In the genomic region with DNA sequence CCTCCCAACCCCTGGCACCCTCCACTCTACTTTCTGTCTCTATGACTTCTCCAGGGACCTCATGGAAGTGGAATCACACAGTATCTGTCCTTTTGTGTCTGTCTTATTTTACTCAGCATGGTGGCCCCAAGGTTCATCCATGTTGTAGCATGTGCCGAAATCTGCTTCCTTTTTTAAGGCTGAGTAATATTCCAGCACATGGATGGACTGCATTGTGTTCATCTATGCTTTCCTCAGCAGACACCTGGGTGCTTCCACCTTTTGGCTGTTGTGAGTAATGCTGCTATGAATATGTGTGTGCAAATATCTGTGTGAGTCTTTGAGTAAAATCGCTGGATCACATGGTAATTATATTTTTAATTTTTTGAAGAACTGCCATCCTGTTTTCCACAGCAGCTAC, we compare ENCODE assay signal across 9 cellular contexts. TPM values are rescaled to one million over a fixed set of nuclear protein-coding genes. Genes with fewer than 3 reads are reported as not detected.
A peak's percentile ranks its signal among the peaks of the same experiment; 100 is the strongest.
DNase-seq lines count a peak whose midpoint lies in the region; FAIRE-seq and TF ChIP-seq lines count a peak whose summit lies in the region.
"Had no signal": no experiment of that assay in that cellular context is flagged by ENCODE, and none has a peak within 500 bp of the region (broad histone marks: within the 10 kb centered on the region; RNA-seq: fewer than 3 reads in every experiment).

No MANE protein-coding gene starts in this region.

- H3K27ac ChIP-seq in BLaER1 treated with 17β-estradiol and CSF1 and Interleukin-3, amounts not matched to agents 10 nM and 100 nM: peak overlapping the region; percentile 41 to 95 (median 61); a peak in 20 of 22 replicates
- no peak overlapping the region for H3K27ac ChIP-seq in keratinocyte (ENCODE audit: control insufficient read depth, insufficient read depth, low read length)

- H3K9ac ChIP-seq in BLaER1 treated with 17β-estradiol and CSF1 and Interleukin-3, amounts not matched to agents 10 nM and 100 nM: peak overlapping the region in 8 of 11 experiments; percentile 20 to 59 (median 44); a peak in 9 of 22 replicates
- no peak overlapping the region for H3K9ac ChIP-seq in keratinocyte (ENCODE audit: control insufficient read depth, extremely low read depth, insufficient read depth, low read length)

- peaks cover 28 to 30% (median 29%) of the 10 kb centered on the region in 11 experiments for H4K20me1 ChIP-seq in BLaER1 treated with 17β-estradiol and CSF1 and Interleukin-3, amounts not matched to agents 10 nM and 100 nM
- peaks cover 6% of the 10 kb centered on the region for H4K20me1 ChIP-seq in keratinocyte (ENCODE audit: control insufficient read depth, extremely low read depth, insufficient read depth, low read length)

- no peak overlapping the region for H3K4me3 ChIP-seq in BLaER1 treated with 17β-estradiol and CSF1 and Interleukin-3, amounts not matched to agents 10 nM and 100 nM
- no peak overlapping the region for H3K4me3 ChIP-seq in keratinocyte (ENCODE audit: control insufficient read depth in 2 of 3, extremely low read depth in 1 of 3, insufficient read depth in 2 of 3, low read depth in 1 of 3, low read length in 3 of 3)

- H3K36me3 ChIP-seq in BLaER1 treated with 17β-estradiol and CSF1 and Interleukin-3, amounts not matched to agents 10 nM and 100 nM: no peaks in the 10 kb centered on the region
- H3K36me3 ChIP-seq in keratinocyte (ENCODE audit: control insufficient read depth in 2 of 2, extremely low read depth in 1 of 2, insufficient read depth in 2 of 2, low read length in 2 of 2): no peaks in the 10 kb centered on the region

- peaks cover 7% of the 10 kb centered on the region for H3K36me3 Mint-ChIP-seq in activated CD4-positive, alpha-beta memory T cell treated with anti-CD3 and anti-CD28 coated beads, Interleukin-2, amount 10 ng/mL, durations not matched to agents 7 days and 5 days (ENCODE audit: low read depth)
- no peaks in the 10 kb centered on the region for H3K36me3 Mint-ChIP-seq in glutamatergic neuron (ENCODE audit: unreplicated experiment)

- POLR2A ChIA-PET in activated CD4-positive, alpha-beta memory T cell treated with anti-CD3 and anti-CD28 coated beads, Interleukin-2, amount 10 ng/mL, durations not matched to agents 7 days and 5 days (lab: Charles Lee): interaction anchor here (2.1 kb wide), 1 partner anchor 40 kb away, joined by 4 read pairs; no protein-coding TSS in a partner anchor

- peaks cover 71 to 85% (median 80%) of the 10 kb centered on the region in 10 experiments for H3K4me1 ChIP-seq in BLaER1 treated with 17β-estradiol and CSF1 and Interleukin-3, amounts not matched to agents 10 nM and 100 nM
- H3K4me1 ChIP-seq in keratinocyte (ENCODE audit: control insufficient read depth, extremely low read depth, insufficient read depth, low read length): peaks cover 15% of the 10 kb centered on the region

- H3K27ac Mint-ChIP-seq in activated CD4-positive, alpha-beta memory T cell treated with anti-CD3 and anti-CD28 coated beads, Interleukin-2, amount 10 ng/mL, durations not matched to agents 7 days and 5 days: peak overlapping the region; percentile 67
- no peak overlapping the region for H3K27ac Mint-ChIP-seq in glutamatergic neuron (ENCODE audit: unreplicated experiment)

- H3K9me3 ChIP-seq in BLaER1 treated with 17β-estradiol and CSF1 and Interleukin-3, amounts not matched to agents 10 nM and 100 nM (replicated peaks in 1 of 11): no peaks in the 10 kb centered on the region
- H3K9me3 ChIP-seq in keratinocyte (ENCODE audit: control insufficient read depth, low read depth, low read length): no peaks in the 10 kb centered on the region

- no peaks in the 10 kb centered on the region for H3K27me3 ChIP-seq in BLaER1 treated with 17β-estradiol and CSF1 and Interleukin-3, amounts not matched to agents 10 nM and 100 nM
- peaks cover 9% of the 10 kb centered on the region for H3K27me3 ChIP-seq in keratinocyte (ENCODE audit: control insufficient read depth, extremely low read depth, insufficient read depth, low read length)

- no peak for FAIRE-seq in keratinocyte (lab: Jason Lieb, UNC)
- no peak for FAIRE-seq in RCC 7860 (lab: Jason Lieb, UNC)

- no peak overlapping the region for H3K4me3 Mint-ChIP-seq in activated CD4-positive, alpha-beta memory T cell treated with anti-CD3 and anti-CD28 coated beads, Interleukin-2, amount 10 ng/mL, durations not matched to agents 7 days and 5 days
- no peak overlapping the region for H3K4me3 Mint-ChIP-seq in glutamatergic neuron (ENCODE audit: unreplicated experiment)

- H3K4me1 Mint-ChIP-seq in activated CD4-positive, alpha-beta memory T cell treated with anti-CD3 and anti-CD28 coated beads, Interleukin-2, amount 10 ng/mL, durations not matched to agents 7 days and 5 days: peaks cover 57% of the 10 kb centered on the region
- H3K4me1 Mint-ChIP-seq in glutamatergic neuron (ENCODE audit: low read depth, unreplicated experiment): peaks cover 2% of the 10 kb centered on the region

- no peak overlapping the region for H2AFZ ChIP-seq in keratinocyte (ENCODE audit: control insufficient read depth, low read length)

- H3K79me2 ChIP-seq in keratinocyte (ENCODE audit: control insufficient read depth, insufficient read depth, low read length): peaks cover 21% of the 10 kb centered on the region

- dilution Hi-C loops in keratinocyte (cut with MboI; ENCODE audit: extremely low pct_ligation_motif_present, low sequenced_read_pairs): no loop called here

- no peaks in the 10 kb centered on the region for H3K9me1 ChIP-seq in keratinocyte (ENCODE audit: control insufficient read depth, extremely low read depth, insufficient read depth, low read length)

- TF ChIP-seq CTCF in GM12874 (IDR thresholded peaks at IDR 0.05; ENCODE audit: insufficient read depth, low read depth, low read length) (peak; percentile 25; the same call in 1 of the 2 replicates), keratinocyte (optimal IDR thresholded peaks at IDR 0.05 in 1 of 3, IDR thresholded peaks at IDR 0.05 in 1 of 3, conservative IDR thresholded peaks at IDR 0.05 in 1 of 3; ENCODE audit: extremely low read depth in 1 of 3, insufficient read depth in 2 of 3, low read length in 3 of 3) (peak in 2 of 3 experiments; percentile 9 to 15), glutamatergic neuron (IDR thresholded peaks at IDR 0.05; ENCODE audit: partially characterized antibody, unreplicated experiment) (no peak)

- peak overlapping the region; percentile 75 to 100 (median 92) for H3K4me2 ChIP-seq in BLaER1 treated with 17β-estradiol and CSF1 and Interleukin-3, amounts not matched to agents 10 nM and 100 nM
- no peak overlapping the region for H3K4me2 ChIP-seq in keratinocyte (ENCODE audit: control insufficient read depth, extremely low read depth, insufficient read depth, low read depth, low read length)

- no peak for DNase-seq in activated CD4-positive, alpha-beta memory T cell treated with anti-CD3 and anti-CD28 coated beads, Interleukin-2, amount 10 ng/mL, durations not matched to agents 7 days and 5 days
- DNase-seq in keratinocyte (ENCODE audit: low read depth, low spot score): no peak
- no peak for DNase-seq in iPS-NIHi7 (ENCODE audit: extremely low spot score)
- DNase-seq in RCC 7860 (ENCODE audit: low spot score): no peak
- DNase-seq in A172 (ENCODE audit: low spot score): no peak
- DNase-seq in glutamatergic neuron: no peak

- no peaks in the 10 kb centered on the region for H3K9me3 Mint-ChIP-seq in activated CD4-positive, alpha-beta memory T cell treated with anti-CD3 and anti-CD28 coated beads, Interleukin-2, amount 10 ng/mL, durations not matched to agents 7 days and 5 days
- no peaks in the 10 kb centered on the region for H3K9me3 Mint-ChIP-seq in glutamatergic neuron (ENCODE audit: unreplicated experiment)

- no peaks in the 10 kb centered on the region for H3K27me3 Mint-ChIP-seq in activated CD4-positive, alpha-beta memory T cell treated with anti-CD3 and anti-CD28 coated beads, Interleukin-2, amount 10 ng/mL, durations not matched to agents 7 days and 5 days
- peaks cover 10% of the 10 kb centered on the region for H3K27me3 Mint-ChIP-seq in glutamatergic neuron (ENCODE audit: unreplicated experiment)

- CTCF ChIA-PET in activated CD4-positive, alpha-beta memory T cell treated with anti-CD3 and anti-CD28 coated beads, Interleukin-2, amount 10 ng/mL, durations not matched to agents 7 days and 5 days (lab: Charles Lee): interaction anchor here (0.6 to 1.7 kb wide), 8 partner anchors 29 to 381 kb away, joined by 3 to 5 read pairs (median 4); no protein-coding TSS in a partner anchor

RNA-seq across cellular contexts. Expression of a gene that starts 1.6 kb away (rescaled TPM):
- 100 to 1,000 TPM; 218 to 221 TPM for total RNA-seq in activated CD4-positive, alpha-beta memory T cell treated with anti-CD3 and anti-CD28 coated beads, Interleukin-2, amount 10 ng/mL, durations not matched to agents 7 days and 5 days
- polyA plus RNA-seq in keratinocyte: 46.6 to 73.3 TPM (median 58.9 TPM) in 3 replicates
- polyA plus RNA-seq in keratinocyte (2011; ENCODE audit: low read depth): 49.8 TPM
- polyA plus RNA-seq in keratinocyte (2011; cell fraction: cytosol; rRNA removed): 28.3 and 70.5 TPM in 2 replicates
- 86.3 and 114 TPM in 2 replicates for polyA plus RNA-seq in keratinocyte (2011; cell fraction: nucleus; rRNA removed)
- polyA plus RNA-seq in keratinocyte (2012; ENCODE audit: low replicate concordance): 58.2 and 77.3 TPM in 2 replicates
- 50.1 to 123 TPM (median 66.8 TPM) in 3 replicates for polyA minus RNA-seq in keratinocyte
- polyA minus RNA-seq in keratinocyte (2011; cell fraction: cytosol; rRNA and poly(A)+ RNA removed): 130 TPM
- 61.1 and 69.0 TPM in 2 replicates for polyA minus RNA-seq in keratinocyte (2011; cell fraction: nucleus; rRNA and poly(A)+ RNA removed)
- 114 and 115 TPM in 2 replicates for total RNA-seq in A172 (2014; rRNA removed; shearing (Covaris generic))
- total RNA-seq in glutamatergic neuron (ENCODE audit: unreplicated experiment): 48.6 TPM

RNA-seq across cellular contexts. Expression of a gene that starts 12.6 kb away (rescaled TPM):
- under 1 TPM; 0.48 to 0.58 TPM for total RNA-seq in activated CD4-positive, alpha-beta memory T cell treated with anti-CD3 and anti-CD28 coated beads, Interleukin-2, amount 10 ng/mL, durations not matched to agents 7 days and 5 days
- not detected in 3 replicates for polyA plus RNA-seq in keratinocyte
- not detected for polyA plus RNA-seq in keratinocyte (2011; ENCODE audit: low read depth)
- polyA plus RNA-seq in keratinocyte (2011; cell fraction: cytosol; rRNA removed): not detected in 2 replicates
- polyA plus RNA-seq in keratinocyte (2011; cell fraction: nucleus; rRNA removed): not detected in 2 replicates
- polyA plus RNA-seq in keratinocyte (2012; ENCODE audit: low replicate concordance): not detected in 2 replicates
- not detected in 3 replicates for polyA minus RNA-seq in keratinocyte
- polyA minus RNA-seq in keratinocyte (2011; cell fraction: cytosol; rRNA and poly(A)+ RNA removed): not detected
- not detected in 2 replicates for polyA minus RNA-seq in keratinocyte (2011; cell fraction: nucleus; rRNA and poly(A)+ RNA removed)
- not detected in 2 replicates for total RNA-seq in A172 (2014; rRNA removed; shearing (Covaris generic))
- not detected for total RNA-seq in glutamatergic neuron (ENCODE audit: unreplicated experiment)
- total RNA-seq: osteocyte had no signal

RNA-seq across cellular contexts. Expression of a gene that starts 36.6 kb away (rescaled TPM):
- not detected for total RNA-seq in activated CD4-positive, alpha-beta memory T cell treated with anti-CD3 and anti-CD28 coated beads, Interleukin-2, amount 10 ng/mL, durations not matched to agents 7 days and 5 days
- polyA plus RNA-seq in keratinocyte: not detected in 3 replicates
- polyA plus RNA-seq in keratinocyte (2011; ENCODE audit: low read depth): not detected
- polyA plus RNA-seq in keratinocyte (2011; cell fraction: cytosol; rRNA removed): not detected in 2 replicates
- not detected in 2 replicates for polyA plus RNA-seq in keratinocyte (2011; cell fraction: nucleus; rRNA removed)
- not detected in 2 replicates for polyA plus RNA-seq in keratinocyte (2012; ENCODE audit: low replicate concordance)
- not detected in 3 replicates for polyA minus RNA-seq in keratinocyte
- polyA minus RNA-seq in keratinocyte (2011; cell fraction: cytosol; rRNA and poly(A)+ RNA removed): not detected
- polyA minus RNA-seq in keratinocyte (2011; cell fraction: nucleus; rRNA and poly(A)+ RNA removed): not detected in 2 replicates
- not detected in 2 replicates for total RNA-seq in A172 (2014; rRNA removed; shearing (Covaris generic))
- total RNA-seq in glutamatergic neuron (ENCODE audit: unreplicated experiment): not detected
- total RNA-seq: osteocyte had no signal

RNA-seq across cellular contexts. Expression of a gene that starts 40.9 kb away (rescaled TPM):
- total RNA-seq in activated CD4-positive, alpha-beta memory T cell treated with anti-CD3 and anti-CD28 coated beads, Interleukin-2, amount 10 ng/mL, durations not matched to agents 7 days and 5 days: 10 to 100 TPM; 14.2 to 15.5 TPM
- polyA plus RNA-seq in keratinocyte: 2.2 to 5.7 TPM (median 2.9 TPM) in 3 replicates
- polyA plus RNA-seq in keratinocyte (2011; ENCODE audit: low read depth): 1.3 TPM
- polyA plus RNA-seq in keratinocyte (2011; cell fraction: cytosol; rRNA removed): 1.3 and 5.7 TPM in 2 replicates
- 8.0 and 11.9 TPM in 2 replicates for polyA plus RNA-seq in keratinocyte (2011; cell fraction: nucleus; rRNA removed)
- polyA plus RNA-seq in keratinocyte (2012; ENCODE audit: low replicate concordance): 5.4 and 6.2 TPM in 2 replicates
- 1.6 to 2.9 TPM (median 2.3 TPM) in 3 replicates for polyA minus RNA-seq in keratinocyte
- 4.0 TPM for polyA minus RNA-seq in keratinocyte (2011; cell fraction: cytosol; rRNA and poly(A)+ RNA removed)
- polyA minus RNA-seq in keratinocyte (2011; cell fraction: nucleus; rRNA and poly(A)+ RNA removed): 2.4 and 3.4 TPM in 2 replicates
- 26.3 and 27.8 TPM in 2 replicates for total RNA-seq in A172 (2014; rRNA removed; shearing (Covaris generic))
- 20.6 TPM for total RNA-seq in glutamatergic neuron (ENCODE audit: unreplicated experiment)

RNA-seq across cellular contexts. Expression of a gene that starts 55.1 kb away (rescaled TPM):
- total RNA-seq in activated CD4-positive, alpha-beta memory T cell treated with anti-CD3 and anti-CD28 coated beads, Interleukin-2, amount 10 ng/mL, durations not matched to agents 7 days and 5 days: 10 to 100 TPM; 13.7 to 14.8 TPM
- polyA plus RNA-seq in keratinocyte: 0.31 to 0.60 TPM (median 0.52 TPM) in 3 replicates
- polyA plus RNA-seq in keratinocyte (2011; ENCODE audit: low read depth): not detected
- 0.32 and 0.87 TPM in 2 replicates for polyA plus RNA-seq in keratinocyte (2011; cell fraction: cytosol; rRNA removed)
- polyA plus RNA-seq in keratinocyte (2011; cell fraction: nucleus; rRNA removed): 0.27 and 0.35 TPM in 2 replicates
- polyA plus RNA-seq in keratinocyte (2012; ENCODE audit: low replicate concordance): 0.13 and 0.31 TPM in 2 replicates
- not detected in 3 replicates for polyA minus RNA-seq in keratinocyte
- 3.8 TPM for polyA minus RNA-seq in keratinocyte (2011; cell fraction: cytosol; rRNA and poly(A)+ RNA removed)
- 0.53 TPM in 1 of 2 replicates, not detected in the other for polyA minus RNA-seq in keratinocyte (2011; cell fraction: nucleus; rRNA and poly(A)+ RNA removed)
- total RNA-seq in A172 (2014; rRNA removed; shearing (Covaris generic)): 0.98 and 1.9 TPM in 2 replicates
- total RNA-seq in glutamatergic neuron (ENCODE audit: unreplicated experiment): not detected
- total RNA-seq: osteocyte had no signal
